ENCODE assay signal across 8 cellular contexts in the genomic region with DNA sequence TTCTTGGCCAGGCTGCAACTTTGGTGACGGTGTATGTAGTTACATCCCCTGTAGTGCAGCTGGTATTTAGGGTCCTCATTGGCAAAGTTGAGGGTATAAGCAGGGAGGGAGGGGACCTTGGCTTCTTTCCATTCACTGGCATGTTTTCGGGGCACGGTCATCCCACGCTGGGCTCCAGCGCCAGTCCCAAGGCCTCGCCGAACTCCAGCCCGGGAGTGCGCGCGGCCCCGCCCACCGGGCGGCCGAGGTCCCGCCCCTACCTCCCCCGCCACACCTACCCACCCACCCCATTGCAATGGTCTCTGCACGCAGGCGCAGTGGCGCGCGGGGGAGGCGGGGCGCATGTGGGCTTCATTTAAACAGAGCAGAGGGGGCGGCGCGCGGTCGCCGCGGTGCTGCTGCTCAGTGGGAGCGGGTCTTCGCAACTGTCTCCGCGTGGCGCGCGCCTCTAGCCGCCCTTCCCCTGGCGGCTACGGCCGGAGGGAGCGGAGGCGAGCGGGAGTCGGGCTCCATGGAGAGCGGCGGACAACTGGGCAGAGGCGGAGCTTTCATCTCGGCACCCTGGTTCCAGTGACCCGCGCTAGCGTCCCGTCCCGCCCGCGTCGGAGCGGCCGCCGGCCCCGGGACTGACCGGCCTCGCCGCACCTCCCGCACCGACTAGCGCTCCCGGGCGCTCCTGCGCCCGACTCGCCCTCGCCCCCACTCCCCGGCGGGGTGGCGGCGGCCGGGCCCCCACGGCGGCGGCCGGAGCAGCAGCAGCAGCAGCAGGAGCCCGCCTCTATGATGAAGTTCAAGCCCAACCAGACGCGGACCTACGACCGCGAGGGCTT. TPM values are rescaled to one million over a fixed set of nuclear protein-coding genes. Genes with fewer than 3 reads are reported as not detected.
DNase-seq lines count a peak whose midpoint lies in the region; ATAC-seq and TF ChIP-seq lines count a peak whose summit lies in the region.
"Not testable (repeated sequence)": the region's sequence is repeated elsewhere in the genome, so short reads cannot be mapped to it uniquely, and the experiment has no call there.

A gene (plus strand): TSS at position 383 of the 830 bp plus-strand sequence. CDS start 398 bp downstream, at position 781.

- intact Hi-C loops in Panc1 (cut with micrococcal nuclease; ENCODE audit: unreplicated experiment) = not testable (repeated sequence)

- not testable (repeated sequence) for TF ChIP-seq CTCF in KMS-11 (conservative IDR thresholded peaks at IDR 0.05; ENCODE audit: low read depth, low read length); Panc1 (IDR thresholded peaks at IDR 0.05)

- H3K79me2 ChIP-seq in KMS-11 (ENCODE audit: insufficient read depth, low read depth) = peaks cover 45% of the 10 kb centered on the region

- H3K36me3 ChIP-seq in KMS-11 (ENCODE audit: insufficient read depth); Panc1 (ENCODE audit: control insufficient read depth, insufficient read depth, low read length); esophagus (ENCODE audit: control insufficient read depth in 2 of 2, insufficient read depth in 2 of 2, low read length in 1 of 2); muscle layer of duodenum (ENCODE audit: control insufficient read depth in 1 of 2, insufficient read depth in 2 of 2, low read length in 2 of 2): not testable (repeated sequence)

- H3K27me3 ChIP-seq in KMS-11 (ENCODE audit: insufficient read depth, low read depth); Panc1 (ENCODE audit: control insufficient read depth, insufficient read depth, low read length); esophagus (ENCODE audit: control insufficient read depth in 1 of 2, insufficient read depth in 2 of 2, low read length in 2 of 2); muscle layer of duodenum (ENCODE audit: low read depth, low read length): not testable (repeated sequence)

- H3K9me3 ChIP-seq in Panc1 (ENCODE audit: control insufficient read depth, insufficient read depth, low read depth, low read length); esophagus (ENCODE audit: control insufficient read depth in 2 of 2, insufficient read depth in 1 of 2, low read depth in 1 of 2, low read length in 1 of 2); muscle layer of duodenum (ENCODE audit: control insufficient read depth in 1 of 2, low read length in 2 of 2): not testable (repeated sequence)

- H3K9ac ChIP-seq in KMS-11 = peak within 1 kb of the TSS; percentile 82

- POLR2A ChIA-PET in Panc1 (lab: Charles Lee) = interaction anchor here (0.7 kb wide), 1 partner anchor 63 kb away, joined by 3 read pairs; no protein-coding TSS in a partner anchor

- H3K4me3 Mint-ChIP-seq in activated T-cell treated with anti-CD3 and anti-CD28 coated beads, Interleukin-2, amount 50 U/mL, for 24 hours = peak within 1 kb of the TSS; percentile 98

- CTCF ChIA-PET in Panc1 (lab: Charles Lee) = interaction anchor here (0.7 to 1.4 kb wide), 2 partner anchors 28 to 390 kb away, joined by 3 to 4 read pairs; no protein-coding TSS in a partner anchor

- 1% methylated on average over 47 to 55 of the region's 89 CpGs for WGBS in esophagus, 2 donors

- not testable (repeated sequence) for BruUV-seq in Panc1 (replicated peaks; lab: Mats Ljungman, UMichigan)

- H3K4me1 ChIP-seq in KMS-11 (ENCODE audit: low read depth, poor library complexity, severe bottlenecking) (peaks cover 23% of the 10 kb centered on the region), Panc1 (ENCODE audit: control insufficient read depth, insufficient read depth, low read length) (peaks cover 27% of the 10 kb centered on the region), muscle layer of duodenum (ENCODE audit: control insufficient read depth in 1 of 2, insufficient read depth in 2 of 2, low read length in 2 of 2) (peaks cover 0 to 16% of the 10 kb centered on the region in 2 donors)
- not testable (repeated sequence) for H3K4me1 ChIP-seq in esophagus (ENCODE audit: control insufficient read depth in 2 of 2, insufficient read depth in 2 of 2, low read length in 1 of 2)

- not testable (repeated sequence) for H3K4me3 ChIP-seq in KMS-11 (IDR thresholded peaks at IDR 0.05; ENCODE audit: insufficient read depth, low read depth, low read length)
- H3K4me3 ChIP-seq in Panc1 (ENCODE audit: low read depth in 2 of 2, low read length in 2 of 2) (peak within 1 kb of the TSS; percentile 93 to 100), esophagus (ENCODE audit: low read depth in 1 of 2, low read length in 2 of 2) (peak within 1 kb of the TSS; percentile 68 to 94), muscle layer of duodenum (ENCODE audit: low read depth in 1 of 2, low read length in 2 of 2) (peak within 1 kb of the TSS; percentile 70 to 95)

- peak within 1 kb of the TSS; percentile 99 for H3K27ac Mint-ChIP-seq in activated T-cell treated with anti-CD3 and anti-CD28 coated beads, Interleukin-2, amount 50 U/mL, for 24 hours

- H4K20me1 ChIP-seq in KMS-11 (ENCODE audit: insufficient read depth) = peaks cover 13% of the 10 kb centered on the region; the same call in 1 of the 2 replicates

- in situ Hi-C loops in Panc1 (cut with HindIII; ENCODE audit: low pct_unique_long_range_greater_than_20kb, low sequenced_read_pairs) = not testable (repeated sequence)

- ATAC-seq in GM21737 (IDR thresholded peaks at IDR 0.05; ENCODE audit: unreplicated experiment) (peak; percentile 60), Panc1 (peak; percentile 93)

- peaks cover 38% of the 10 kb centered on the region for H3K36me3 Mint-ChIP-seq in activated T-cell treated with anti-CD3 and anti-CD28 coated beads, Interleukin-2, amount 50 U/mL, for 24 hours (ENCODE audit: low read depth)

- H3K9me3 Mint-ChIP-seq in activated T-cell treated with anti-CD3 and anti-CD28 coated beads, Interleukin-2, amount 50 U/mL, for 24 hours = not testable (repeated sequence)

- peak within 1 kb of the TSS; percentile 78 for H3K4me2 ChIP-seq in KMS-11

- H3K27ac ChIP-seq in KMS-11 (peak within 1 kb of the TSS; percentile 84), Panc1 (ENCODE audit: low read length) (peak within 1 kb of the TSS; percentile 92), esophagus (ENCODE audit: low read depth in 2 of 2, low read length in 1 of 2) (peak within 1 kb of the TSS; percentile 91 to 95), muscle layer of duodenum (ENCODE audit: low read length) (peak within 1 kb of the TSS; percentile 98)

- H3K4me1 Mint-ChIP-seq in activated T-cell treated with anti-CD3 and anti-CD28 coated beads, Interleukin-2, amount 50 U/mL, for 24 hours (ENCODE audit: low read depth) = peaks cover 33% of the 10 kb centered on the region

- peak within 1 kb of the TSS; percentile 84 for H2AFZ ChIP-seq in KMS-11 (ENCODE audit: low read depth)

- not testable (repeated sequence) for H3K27me3 Mint-ChIP-seq in activated T-cell treated with anti-CD3 and anti-CD28 coated beads, Interleukin-2, amount 50 U/mL, for 24 hours

- DNase-seq in DMS53 (lab: John Stamatoyannopoulos, UW) (peak; percentile 97), Panc1 (ENCODE audit: low read depth, low spot score) (peak; percentile 57)
- peak; percentile 98 for DNase-seq in activated T-cell treated with anti-CD3 and anti-CD28 coated beads, Interleukin-2, amount 50 U/mL, for 24 hours
- peak; percentile 95 for DNase-seq in stimulated activated CD8-positive, alpha-beta memory T cell treated with anti-CD3 and anti-CD28 coated beads, Interleukin-7, amount 100 ng/mL, for 24 hours (ENCODE audit: low read depth)

RNA-seq across cellular contexts. Expression of the gene that starts here (rescaled TPM):
- 45.7 TPM for total RNA-seq in Panc1 (2021; ENCODE audit: unreplicated experiment)
- polyA plus RNA-seq in Panc1 (2012; ENCODE audit: insufficient read length) = 11.2 TPM
- 10 to 100 TPM in 1 of 2 donors, 1 to 10 TPM in 1; 7.0 to 12.5 TPM for polyA plus RNA-seq in esophagus
